In genomic region chr20:31740208-31740607, GRCh38 we compare ENCODE assay signal across 10 cellular contexts. TPM values are rescaled to one million over a fixed set of nuclear protein-coding genes. Genes with fewer than 3 reads are reported as not detected.
DNase-seq lines count a peak whose midpoint lies in the region; ATAC-seq and TF ChIP-seq lines count a peak whose summit lies in the region.
"Had no signal": no experiment of that assay in that cellular context is flagged by ENCODE, and none has a peak within 500 bp of the region (broad histone marks: within the 10 kb centered on the region; RNA-seq: fewer than 3 reads in every experiment).

No MANE protein-coding gene starts in this region.

- H3K4me1 ChIP-seq in HUES64 (ENCODE audit: insufficient read depth, low read length), result peaks cover 10% of the 10 kb centered on the region
- H3K4me1 ChIP-seq in mesenchymal stem cell (ENCODE audit: control insufficient read depth, insufficient read depth, low read depth, low read length), result peaks cover 4% of the 10 kb centered on the region
- peaks cover 0 to 12% (median 8%) of the 10 kb centered on the region in 4 donors for H3K4me1 ChIP-seq in sigmoid colon

- TF ChIP-seq CTCF in sigmoid colon (IDR thresholded peaks at IDR 0.05), result no peak

- H2BK15ac ChIP-seq in mesenchymal stem cell (ENCODE audit: low read depth, poor library complexity, severe bottlenecking), result no peak overlapping the region

- no peak overlapping the region for H3K27ac ChIP-seq in HUES64 (ENCODE audit: low read depth, low read length)
- no peak overlapping the region for H3K27ac ChIP-seq in mesenchymal stem cell (ENCODE audit: low read length, poor library complexity, severe bottlenecking)
- no peak overlapping the region for H3K27ac ChIP-seq in sigmoid colon

- H3K23ac ChIP-seq in mesenchymal stem cell (ENCODE audit: low read length in 2 of 2), result no peak overlapping the region

- peak; percentile 75 for ATAC-seq in activated naive CD8-positive, alpha-beta T cell treated with anti-CD3 and anti-CD28 coated beads, Interleukin-2, amount 50 U/mL, for 24 hours
- ATAC-seq in HG03378 (IDR thresholded peaks at IDR 0.05; ENCODE audit: unreplicated experiment), result no peak
- no peak for ATAC-seq in GM21360 (IDR thresholded peaks at IDR 0.05; ENCODE audit: unreplicated experiment)

- no peak for TF ChIP-seq POLR2A in sigmoid colon (IDR thresholded peaks at IDR 0.05)

- peaks cover 19% of the 10 kb centered on the region for H3K36me3 Mint-ChIP-seq in activated naive CD8-positive, alpha-beta T cell treated with anti-CD3 and anti-CD28 coated beads, Interleukin-2, amount 50 U/mL, for 24 hours (ENCODE audit: low read depth)

- H3K4me1 Mint-ChIP-seq in activated naive CD8-positive, alpha-beta T cell treated with anti-CD3 and anti-CD28 coated beads, Interleukin-2, amount 50 U/mL, for 24 hours, result peaks cover 2% of the 10 kb centered on the region

- peak overlapping the region; percentile 4 for H3K4me2 ChIP-seq in mesenchymal stem cell (ENCODE audit: low read length, poor library complexity, severe bottlenecking)

- peak overlapping the region; percentile 93 for H3K4me3 ChIP-seq in HUES64 (ENCODE audit: low read length)
- peak overlapping the region in 1 of 2 experiments; percentile 89 for H3K4me3 ChIP-seq in mesenchymal stem cell (ENCODE audit: insufficient read depth in 1 of 2, low read depth in 1 of 2, low read length in 2 of 2)
- no peak overlapping the region for H3K4me3 ChIP-seq in sigmoid colon

- H3K27me3 Mint-ChIP-seq in activated naive CD8-positive, alpha-beta T cell treated with anti-CD3 and anti-CD28 coated beads, Interleukin-2, amount 50 U/mL, for 24 hours, result no peaks in the 10 kb centered on the region

- H3K9ac ChIP-seq in HUES64 (ENCODE audit: low read depth, low read length) (peak overlapping the region; percentile 92; the same call in 1 of the 2 replicates), mesenchymal stem cell (ENCODE audit: low read length) (peak overlapping the region; percentile 97)

- H2BK120ac ChIP-seq in mesenchymal stem cell (ENCODE audit: low read depth, low read length), result no peak overlapping the region

- WGBS in HUES64, result 8% methylated on average over 1 of the region's 1 CpG
- WGBS in mesenchymal stem cell, result 3% methylated on average over 1 of the region's 1 CpG
- WGBS in sigmoid colon, 2 donors, result 3 to 6% methylated on average over 1 of the region's 1 CpG

- H3K4ac ChIP-seq in mesenchymal stem cell (ENCODE audit: low read depth in 1 of 2, low read length in 2 of 2), result no peak overlapping the region

- no peak overlapping the region for H2AFZ ChIP-seq in mesenchymal stem cell (ENCODE audit: low read depth, low read length)

- no peak overlapping the region for H3K14ac ChIP-seq in mesenchymal stem cell (ENCODE audit: low read length in 2 of 2)

- no peak overlapping the region for H2AK5ac ChIP-seq in mesenchymal stem cell (ENCODE audit: low read length, severe bottlenecking)

- no peak overlapping the region for H3K4me3 Mint-ChIP-seq in activated naive CD8-positive, alpha-beta T cell treated with anti-CD3 and anti-CD28 coated beads, Interleukin-2, amount 50 U/mL, for 24 hours

- H3K79me1 ChIP-seq in mesenchymal stem cell (replicated peaks; ENCODE audit: low read length, poor library complexity, severe bottlenecking), result peaks cover 15% of the 10 kb centered on the region

- H3K36me3 ChIP-seq in HUES64 (ENCODE audit: insufficient read depth, low read length), result peaks cover 26% of the 10 kb centered on the region
- H3K36me3 ChIP-seq in mesenchymal stem cell (ENCODE audit: control insufficient read depth in 1 of 2, insufficient read depth in 2 of 2, low read depth in 1 of 2, low read length in 2 of 2), result no peaks in the 10 kb centered on the region
- H3K36me3 ChIP-seq in sigmoid colon, result no peaks in the 10 kb centered on the region

- peak; percentile 22 for DNase-seq in DMS79 (lab: John Stamatoyannopoulos, UW)
- DNase-seq in activated naive CD8-positive, alpha-beta T cell treated with anti-CD3 and anti-CD28 coated beads, Interleukin-2, amount 50 U/mL, for 24 hours, result peak; percentile 26
- peak; percentile 84 for DNase-seq in mesenchymal stem cell
- DNase-seq in globus pallidus (ENCODE audit: low spot score), result no peak
- no peak for DNase-seq in sigmoid colon
- DNase-seq: cerebellar nuclear complex, Right ventricle myocardium superior had no signal

- H3K27me3 ChIP-seq in HUES64 (ENCODE audit: insufficient read depth, low read length), result no peaks in the 10 kb centered on the region
- H3K27me3 ChIP-seq in mesenchymal stem cell (ENCODE audit: control insufficient read depth in 1 of 2, insufficient read depth in 1 of 2, low read length in 2 of 2), result no peaks in the 10 kb centered on the region
- no peaks in the 10 kb centered on the region for H3K27me3 ChIP-seq in sigmoid colon

- no peak overlapping the region for H3K18ac ChIP-seq in mesenchymal stem cell (ENCODE audit: low read depth in 1 of 2, low read length in 2 of 2)

- H2BK12ac ChIP-seq in mesenchymal stem cell (ENCODE audit: low read length in 2 of 2), result no peak overlapping the region

- no peak overlapping the region for H4K91ac ChIP-seq in mesenchymal stem cell (ENCODE audit: low read length)

- no peak overlapping the region for H2BK5ac ChIP-seq in mesenchymal stem cell (ENCODE audit: low read depth, low read length, poor library complexity, severe bottlenecking)

- H3K9me3 ChIP-seq in HUES64 (ENCODE audit: insufficient read depth, low read depth, low read length) (no peaks in the 10 kb centered on the region), mesenchymal stem cell (ENCODE audit: control insufficient read depth, low read length) (no peaks in the 10 kb centered on the region), sigmoid colon (no peaks in the 10 kb centered on the region)

- no peak overlapping the region for H3K27ac Mint-ChIP-seq in activated naive CD8-positive, alpha-beta T cell treated with anti-CD3 and anti-CD28 coated beads, Interleukin-2, amount 50 U/mL, for 24 hours

- intact Hi-C loops in sigmoid colon (cut with DNase I), result no loop called here

- TF ChIP-seq EP300 in sigmoid colon (IDR thresholded peaks at IDR 0.05), result no peak

- H3K9me3 Mint-ChIP-seq in activated naive CD8-positive, alpha-beta T cell treated with anti-CD3 and anti-CD28 coated beads, Interleukin-2, amount 50 U/mL, for 24 hours, result no peaks in the 10 kb centered on the region

- no peak overlapping the region for H4K8ac ChIP-seq in mesenchymal stem cell (ENCODE audit: low read length)

RNA-seq across cellular contexts. Expression of gene TPX2, which starts 1.1 kb away (rescaled TPM):
- polyA plus RNA-seq in HUES64 (2013, experiment 1 of 2), result 86.2 TPM
- 101 TPM for polyA plus RNA-seq in HUES64 (2013, experiment 2 of 2)
- polyA plus RNA-seq in mesenchymal stem cell (2013, experiment 1 of 2), result 20.9 TPM
- polyA plus RNA-seq in mesenchymal stem cell (2013, experiment 2 of 2), result 21.1 TPM
- total RNA-seq in sigmoid colon, result 1 to 10 TPM in 1 of 4 donors, under 1 TPM in 1, not detected in 2; 0.36 to 1.8 TPM
- 10 to 100 TPM in 1 of 3 donors, 1 to 10 TPM in 2; 2.4 to 24.0 (median 4.9) TPM for polyA plus RNA-seq in sigmoid colon

RNA-seq across cellular contexts. Expression of gene BCL2L1, which starts 17.5 kb away (rescaled TPM):
- polyA plus RNA-seq in HUES64 (2013, experiment 1 of 2), result 48.8 TPM
- 44.5 TPM for polyA plus RNA-seq in HUES64 (2013, experiment 2 of 2)
- polyA plus RNA-seq in mesenchymal stem cell (2013, experiment 1 of 2), result 116 TPM
- polyA plus RNA-seq in mesenchymal stem cell (2013, experiment 2 of 2), result 114 TPM
- total RNA-seq in sigmoid colon, result 10 to 100 TPM; 53.2 to 71.3 (median 55.7) TPM
- polyA plus RNA-seq in sigmoid colon, result 10 to 100 TPM; 76.1 to 94.8 (median 78.7) TPM

Comparison
In these comparisons a context has a peak if more than half of its experiments do, and no peak if none do; other contexts are left out.
1. DNase-seq: peak in DMS79 (single experiment), activated naive CD8-positive, alpha-beta T cell treated with anti-CD3 and anti-CD28 coated beads, Interleukin-2, amount 50 U/mL, for 24 hours (single experiment) and mesenchymal stem cell (single experiment); none in globus pallidus (single experiment) and sigmoid colon (single experiment).